In the genomic region with DNA sequence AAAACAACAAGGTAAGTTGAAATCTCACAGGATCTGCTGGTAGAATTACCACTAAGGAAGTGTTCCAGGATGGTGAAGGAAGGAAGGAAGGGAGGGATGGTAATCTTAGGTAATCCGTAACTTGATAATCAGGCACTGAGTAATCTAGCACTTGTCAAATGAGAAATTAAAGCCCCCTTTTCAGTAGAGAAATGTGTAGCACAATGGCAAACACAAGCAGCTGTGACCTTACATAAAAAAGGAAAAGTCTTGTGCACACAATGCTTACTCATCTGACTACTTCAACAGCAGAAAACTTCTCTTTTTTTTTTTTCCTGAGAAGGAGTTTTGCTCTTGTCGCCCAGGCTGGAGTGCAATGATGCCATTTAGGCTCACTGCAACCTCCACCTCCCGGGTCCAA, we compare ENCODE assay signal across 1 cellular context.
TF ChIP-seq lines count a peak whose summit lies in the region.

No MANE protein-coding gene starts in this region.

TF ChIP-seq in IMR-90, 13 proteins besides CTCF, POLR2A, EP300 and RAD21 (continued from another document):
- no peak for TF ChIP-seq SMC3 (IDR thresholded peaks at IDR 0.05; ENCODE audit: low read depth, low read length)
- TF ChIP-seq BHLHE40 (IDR thresholded peaks at IDR 0.05; ENCODE audit: low read depth, low read length) = no peak
- TF ChIP-seq, protein P1, sequence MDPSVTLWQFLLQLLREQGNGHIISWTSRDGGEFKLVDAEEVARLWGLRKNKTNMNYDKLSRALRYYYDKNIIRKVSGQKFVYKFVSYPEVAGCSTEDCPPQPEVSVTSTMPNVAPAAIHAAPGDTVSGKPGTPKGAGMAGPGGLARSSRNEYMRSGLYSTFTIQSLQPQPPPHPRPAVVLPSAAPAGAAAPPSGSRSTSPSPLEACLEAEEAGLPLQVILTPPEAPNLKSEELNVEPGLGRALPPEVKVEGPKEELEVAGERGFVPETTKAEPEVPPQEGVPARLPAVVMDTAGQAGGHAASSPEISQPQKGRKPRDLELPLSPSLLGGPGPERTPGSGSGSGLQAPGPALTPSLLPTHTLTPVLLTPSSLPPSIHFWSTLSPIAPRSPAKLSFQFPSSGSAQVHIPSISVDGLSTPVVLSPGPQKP (IDR thresholded peaks at IDR 0.05; ENCODE audit: borderline replicate concordance, low read depth, low read length) = no peak
- TF ChIP-seq MXI1 (IDR thresholded peaks at IDR 0.05; ENCODE audit: borderline replicate concordance, low read depth, low read length) = no peak
- no peak for TF ChIP-seq CEBPB (IDR thresholded peaks at IDR 0.05; ENCODE audit: low read depth, low read length)
- no peak for TF ChIP-seq RCOR1 (IDR thresholded peaks at IDR 0.05; ENCODE audit: insufficient replicate concordance, low read length)
